ENCODE assay signal across 1 cellular context in the genomic region with DNA sequence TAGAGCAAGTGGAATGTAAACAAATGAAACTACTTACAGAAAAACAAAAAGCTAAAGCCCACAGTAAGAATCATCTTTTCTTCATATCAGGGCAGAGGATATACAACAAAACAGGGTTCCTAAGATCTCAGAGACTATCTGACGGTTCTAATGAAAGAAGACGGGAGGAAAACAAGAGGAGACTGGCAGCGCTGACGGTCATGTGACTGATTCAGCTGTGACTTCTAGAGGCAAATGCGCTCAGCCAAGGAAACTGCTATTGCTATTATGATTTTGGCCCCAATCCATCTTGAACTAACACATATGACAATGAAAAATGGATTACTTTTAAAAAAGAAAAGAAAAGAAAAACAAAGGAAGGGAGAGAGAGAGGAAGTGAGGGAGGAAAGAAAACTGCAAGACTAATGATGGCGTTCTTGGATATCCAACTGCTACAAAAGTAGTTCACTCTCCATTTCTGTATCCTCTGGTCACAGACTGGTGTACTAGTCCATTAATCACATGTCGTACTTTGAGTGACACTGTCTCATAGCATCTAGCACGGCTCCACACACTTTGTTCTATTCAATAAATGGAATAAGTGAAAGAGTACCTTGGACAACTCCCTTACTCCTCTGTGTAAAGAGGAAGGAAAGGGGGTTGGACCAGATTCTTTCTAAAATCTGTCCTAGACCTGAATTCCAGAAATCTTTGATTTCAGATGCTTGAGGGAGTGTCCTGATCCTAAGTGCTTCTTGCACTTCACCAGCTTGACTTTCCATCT.
TF ChIP-seq lines count a peak whose summit lies in the region.

No MANE protein-coding gene starts in this region.

TF ChIP-seq in K562, 482 proteins besides CTCF, POLR2A, EP300 and RAD21 (continued from another document):
- TF ChIP-seq RREB1 (CRISPR knock-in tag; IDR thresholded peaks at IDR 0.05) = no peak
- TF ChIP-seq TFE3 (CRISPR knock-in tag; IDR thresholded peaks at IDR 0.05) = peak; percentile 70
- TF ChIP-seq CLOCK (CRISPR knock-in tag; IDR thresholded peaks at IDR 0.05; ENCODE audit: borderline replicate concordance) = no peak
- TF ChIP-seq GTF2A2 (tag; IDR thresholded peaks at IDR 0.05) = no peak
- TF ChIP-seq KDM2B (CRISPR knock-in tag; IDR thresholded peaks at IDR 0.05) = no peak
- TF ChIP-seq GTF2F1 (IDR thresholded peaks at IDR 0.05; ENCODE audit: low read depth, low read length) = no peak
- TF ChIP-seq ZNF695 (CRISPR knock-in tag; IDR thresholded peaks at IDR 0.05) = no peak
- no peak for TF ChIP-seq ETV1 (tag; conservative IDR thresholded peaks at IDR 0.05; ENCODE audit: low read depth)
- TF ChIP-seq PHTF2 (CRISPR knock-in tag; IDR thresholded peaks at IDR 0.05) = no peak
- no peak for TF ChIP-seq TEAD2 (tag; IDR thresholded peaks at IDR 0.05)
